Comparison of ENCODE assay signal across 2 cellular contexts in the genomic region with DNA sequence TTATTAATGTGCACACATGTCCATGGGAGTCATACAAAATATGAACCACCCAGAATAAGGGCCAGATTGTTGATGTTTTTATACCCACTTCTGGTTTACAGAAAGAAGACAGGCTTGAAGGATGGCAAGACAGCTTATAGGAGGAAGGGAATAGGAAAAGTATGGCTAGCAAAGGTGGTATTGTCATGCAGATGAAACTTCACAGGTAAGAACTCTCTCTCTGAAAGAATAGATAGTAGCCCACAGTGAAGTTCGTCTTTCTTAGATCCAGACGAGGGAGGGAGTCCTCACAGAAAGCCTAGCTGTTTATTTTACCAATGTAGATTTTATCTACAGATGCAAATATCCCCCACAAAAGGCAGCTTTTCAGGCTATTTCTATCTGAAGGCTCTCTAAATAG.
TF ChIP-seq lines count a peak whose summit lies in the region.

No MANE protein-coding gene starts in this region.

TF ChIP-seq in WTC11, 78 proteins besides CTCF, POLR2A, EP300 and RAD21 (continues in another document):
- no peak for TF ChIP-seq ZNF671 (CRISPR knock-in tag; IDR thresholded peaks at IDR 0.05)
- no peak for TF ChIP-seq NFYB (CRISPR knock-in tag; conservative IDR thresholded peaks at IDR 0.05; ENCODE audit: low read depth)
- TF ChIP-seq JAZF1 (CRISPR knock-in tag; IDR thresholded peaks at IDR 0.05) = no peak
- TF ChIP-seq, protein P1, sequence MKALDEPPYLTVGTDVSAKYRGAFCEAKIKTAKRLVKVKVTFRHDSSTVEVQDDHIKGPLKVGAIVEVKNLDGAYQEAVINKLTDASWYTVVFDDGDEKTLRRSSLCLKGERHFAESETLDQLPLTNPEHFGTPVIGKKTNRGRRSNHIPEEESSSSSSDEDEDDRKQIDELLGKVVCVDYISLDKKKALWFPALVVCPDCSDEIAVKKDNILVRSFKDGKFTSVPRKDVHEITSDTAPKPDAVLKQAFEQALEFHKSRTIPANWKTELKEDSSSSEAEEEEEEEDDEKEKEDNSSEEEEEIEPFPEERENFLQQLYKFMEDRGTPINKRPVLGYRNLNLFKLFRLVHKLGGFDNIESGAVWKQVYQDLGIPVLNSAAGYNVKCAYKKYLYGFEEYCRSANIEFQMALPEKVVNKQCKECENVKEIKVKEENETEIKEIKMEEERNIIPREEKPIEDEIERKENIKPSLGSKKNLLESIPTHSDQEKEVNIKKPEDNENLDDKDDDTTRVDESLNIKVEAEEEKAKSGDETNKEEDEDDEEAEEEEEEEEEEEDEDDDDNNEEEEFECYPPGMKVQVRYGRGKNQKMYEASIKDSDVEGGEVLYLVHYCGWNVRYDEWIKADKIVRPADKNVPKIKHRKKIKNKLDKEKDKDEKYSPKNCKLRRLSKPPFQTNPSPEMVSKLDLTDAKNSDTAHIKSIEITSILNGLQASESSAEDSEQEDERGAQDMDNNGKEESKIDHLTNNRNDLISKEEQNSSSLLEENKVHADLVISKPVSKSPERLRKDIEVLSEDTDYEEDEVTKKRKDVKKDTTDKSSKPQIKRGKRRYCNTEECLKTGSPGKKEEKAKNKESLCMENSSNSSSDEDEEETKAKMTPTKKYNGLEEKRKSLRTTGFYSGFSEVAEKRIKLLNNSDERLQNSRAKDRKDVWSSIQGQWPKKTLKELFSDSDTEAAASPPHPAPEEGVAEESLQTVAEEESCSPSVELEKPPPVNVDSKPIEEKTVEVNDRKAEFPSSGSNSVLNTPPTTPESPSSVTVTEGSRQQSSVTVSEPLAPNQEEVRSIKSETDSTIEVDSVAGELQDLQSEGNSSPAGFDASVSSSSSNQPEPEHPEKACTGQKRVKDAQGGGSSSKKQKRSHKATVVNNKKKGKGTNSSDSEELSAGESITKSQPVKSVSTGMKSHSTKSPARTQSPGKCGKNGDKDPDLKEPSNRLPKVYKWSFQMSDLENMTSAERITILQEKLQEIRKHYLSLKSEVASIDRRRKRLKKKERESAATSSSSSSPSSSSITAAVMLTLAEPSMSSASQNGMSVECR (CRISPR knock-in tag; IDR thresholded peaks at IDR 0.05; ENCODE audit: borderline replicate concordance) = no peak
- TF ChIP-seq FOXJ3 (CRISPR knock-in tag; IDR thresholded peaks at IDR 0.05; ENCODE audit: borderline replicate concordance) = no peak
- no peak for TF ChIP-seq ZNF416 (CRISPR knock-in tag; IDR thresholded peaks at IDR 0.05)
- no peak for TF ChIP-seq NR3C1 (CRISPR knock-in tag; conservative IDR thresholded peaks at IDR 0.05; ENCODE audit: low read depth)
- TF ChIP-seq, protein P2, sequence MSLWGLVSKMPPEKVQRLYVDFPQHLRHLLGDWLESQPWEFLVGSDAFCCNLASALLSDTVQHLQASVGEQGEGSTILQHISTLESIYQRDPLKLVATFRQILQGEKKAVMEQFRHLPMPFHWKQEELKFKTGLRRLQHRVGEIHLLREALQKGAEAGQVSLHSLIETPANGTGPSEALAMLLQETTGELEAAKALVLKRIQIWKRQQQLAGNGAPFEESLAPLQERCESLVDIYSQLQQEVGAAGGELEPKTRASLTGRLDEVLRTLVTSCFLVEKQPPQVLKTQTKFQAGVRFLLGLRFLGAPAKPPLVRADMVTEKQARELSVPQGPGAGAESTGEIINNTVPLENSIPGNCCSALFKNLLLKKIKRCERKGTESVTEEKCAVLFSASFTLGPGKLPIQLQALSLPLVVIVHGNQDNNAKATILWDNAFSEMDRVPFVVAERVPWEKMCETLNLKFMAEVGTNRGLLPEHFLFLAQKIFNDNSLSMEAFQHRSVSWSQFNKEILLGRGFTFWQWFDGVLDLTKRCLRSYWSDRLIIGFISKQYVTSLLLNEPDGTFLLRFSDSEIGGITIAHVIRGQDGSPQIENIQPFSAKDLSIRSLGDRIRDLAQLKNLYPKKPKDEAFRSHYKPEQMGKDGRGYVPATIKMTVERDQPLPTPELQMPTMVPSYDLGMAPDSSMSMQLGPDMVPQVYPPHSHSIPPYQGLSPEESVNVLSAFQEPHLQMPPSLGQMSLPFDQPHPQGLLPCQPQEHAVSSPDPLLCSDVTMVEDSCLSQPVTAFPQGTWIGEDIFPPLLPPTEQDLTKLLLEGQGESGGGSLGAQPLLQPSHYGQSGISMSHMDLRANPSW (CRISPR knock-in tag; conservative IDR thresholded peaks at IDR 0.05; ENCODE audit: low read depth) = no peak
- TF ChIP-seq CREM (CRISPR knock-in tag; IDR thresholded peaks at IDR 0.05) = no peak
- TF ChIP-seq, protein P3, sequence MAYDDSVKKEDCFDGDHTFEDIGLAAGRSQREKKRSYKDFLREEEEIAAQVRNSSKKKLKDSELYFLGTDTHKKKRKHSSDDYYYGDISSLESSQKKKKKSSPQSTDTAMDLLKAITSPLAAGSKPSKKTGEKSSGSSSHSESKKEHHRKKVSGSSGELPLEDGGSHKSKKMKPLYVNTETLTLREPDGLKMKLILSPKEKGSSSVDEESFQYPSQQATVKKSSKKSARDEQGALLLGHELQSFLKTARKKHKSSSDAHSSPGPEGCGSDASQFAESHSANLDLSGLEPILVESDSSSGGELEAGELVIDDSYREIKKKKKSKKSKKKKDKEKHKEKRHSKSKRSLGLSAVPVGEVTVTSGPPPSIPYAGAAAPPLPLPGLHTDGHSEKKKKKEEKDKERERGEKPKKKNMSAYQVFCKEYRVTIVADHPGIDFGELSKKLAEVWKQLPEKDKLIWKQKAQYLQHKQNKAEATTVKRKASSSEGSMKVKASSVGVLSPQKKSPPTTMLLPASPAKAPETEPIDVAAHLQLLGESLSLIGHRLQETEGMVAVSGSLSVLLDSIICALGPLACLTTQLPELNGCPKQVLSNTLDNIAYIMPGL (CRISPR knock-in tag; IDR thresholded peaks at IDR 0.05) = no peak
- TF ChIP-seq NFE2L1 (CRISPR knock-in tag; IDR thresholded peaks at IDR 0.05) = no peak
- TF ChIP-seq, protein P4, sequence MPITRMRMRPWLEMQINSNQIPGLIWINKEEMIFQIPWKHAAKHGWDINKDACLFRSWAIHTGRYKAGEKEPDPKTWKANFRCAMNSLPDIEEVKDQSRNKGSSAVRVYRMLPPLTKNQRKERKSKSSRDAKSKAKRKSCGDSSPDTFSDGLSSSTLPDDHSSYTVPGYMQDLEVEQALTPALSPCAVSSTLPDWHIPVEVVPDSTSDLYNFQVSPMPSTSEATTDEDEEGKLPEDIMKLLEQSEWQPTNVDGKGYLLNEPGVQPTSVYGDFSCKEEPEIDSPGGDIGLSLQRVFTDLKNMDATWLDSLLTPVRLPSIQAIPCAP (CRISPR knock-in tag; IDR thresholded peaks at IDR 0.05) = no peak
- TF ChIP-seq, protein P5, sequence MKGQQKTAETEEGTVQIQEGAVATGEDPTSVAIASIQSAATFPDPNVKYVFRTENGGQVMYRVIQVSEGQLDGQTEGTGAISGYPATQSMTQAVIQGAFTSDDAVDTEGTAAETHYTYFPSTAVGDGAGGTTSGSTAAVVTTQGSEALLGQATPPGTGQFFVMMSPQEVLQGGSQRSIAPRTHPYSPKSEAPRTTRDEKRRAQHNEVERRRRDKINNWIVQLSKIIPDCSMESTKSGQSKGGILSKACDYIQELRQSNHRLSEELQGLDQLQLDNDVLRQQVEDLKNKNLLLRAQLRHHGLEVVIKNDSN (CRISPR knock-in tag; IDR thresholded peaks at IDR 0.05) = no peak
- no peak for TF ChIP-seq MYBL2 (CRISPR knock-in tag; IDR thresholded peaks at IDR 0.05)

TF ChIP-seq in H1, 55 proteins besides CTCF, POLR2A, EP300 and RAD21:
- TF ChIP-seq FOSL1 (IDR thresholded peaks at IDR 0.05; ENCODE audit: insufficient read depth, low read depth, low read length) (no peak), POU5F1 (IDR thresholded peaks at IDR 0.05; ENCODE audit: low read depth, low read length) (peak; percentile 88)
